In genomic region chr6:26184492-26184891, GRCh38 we compare ENCODE assay signal across 11 cellular contexts.
A peak's percentile ranks its signal among the peaks of the same experiment; 100 is the strongest.
DNase-seq lines count a peak whose midpoint lies in the region; ATAC-seq, FAIRE-seq and TF ChIP-seq lines count a peak whose summit lies in the region.
"Had no signal": no experiment of that assay in that cellular context is flagged by ENCODE, and none has a peak within 500 bp of the region (broad histone marks: within the 10 kb centered on the region; RNA-seq: fewer than 3 reads in every experiment).

No MANE protein-coding gene starts in this region.

- TF ChIP-seq RAD21 in A549 (conservative IDR thresholded peaks at IDR 0.05 in 1 of 2, IDR thresholded peaks at IDR 0.05 in 1 of 2): no peak

- CTCF ChIA-PET in A549 (lab: Yijun Ruan, JAX): interaction anchor here (0.9 to 1.1 kb wide), 2 partner anchors 10 to 17 kb away, joined by 3 read pairs; no protein-coding TSS in a partner anchor

- no peak overlapping the region for H3K4me3 Mint-ChIP-seq in chondrocyte (ENCODE audit: unreplicated experiment)
- H3K4me3 Mint-ChIP-seq in naive thymus-derived CD8-positive, alpha-beta T cell: peak overlapping the region; percentile 93 to 100 (median 98)

- H3K4me1 Mint-ChIP-seq in chondrocyte (ENCODE audit: low read depth): peaks cover 29% of the 10 kb centered on the region
- peaks cover 29 to 53% (median 50%) of the 10 kb centered on the region in 4 donors for H3K4me1 Mint-ChIP-seq in naive thymus-derived CD8-positive, alpha-beta T cell

- no peaks in the 10 kb centered on the region for H3K9me3 Mint-ChIP-seq in chondrocyte (ENCODE audit: low read depth)
- peaks cover 0 to 2% (median 0%) of the 10 kb centered on the region in 9 donors for H3K9me3 Mint-ChIP-seq in naive thymus-derived CD8-positive, alpha-beta T cell

- TF ChIP-seq CTCF in A549 (IDR thresholded peaks at IDR 0.05): no peak
- no peak for TF ChIP-seq CTCF in chondrocyte (IDR thresholded peaks at IDR 0.05)
- no peak for TF ChIP-seq CTCF in GM13976 (IDR thresholded peaks at IDR 0.05; ENCODE audit: borderline replicate concordance, control extremely low read depth, extremely low read depth, insufficient read depth, missing control alignments)

- WGBS in A549 (ENCODE audit: missing lambda C conversion rate): 75% methylated on average over 6 of the region's 6 CpGs

- peak overlapping the region; percentile 58 to 87 for H3K27ac ChIP-seq in A549
- H3K27ac ChIP-seq in HUES48 (ENCODE audit: low read depth, low read length): peak overlapping the region; percentile 96
- H3K27ac ChIP-seq: SJSA1 had no signal

- peaks cover 18% of the 10 kb centered on the region for H3K4me1 ChIP-seq in A549
- peaks cover 30% of the 10 kb centered on the region for H3K4me1 ChIP-seq in HUES48 (ENCODE audit: control insufficient read depth, insufficient read depth, low read length)

- peak overlapping the region; percentile 43; the same call in 2 of the 3 replicates for H3K4me3 ChIP-seq in A549
- H3K4me3 ChIP-seq in HUES48 (ENCODE audit: low read depth, low read length): peak overlapping the region; percentile 73
- H3K4me3 ChIP-seq: K562 had no signal

- no peaks in the 10 kb centered on the region for H3K9me3 ChIP-seq in A549
- H3K9me3 ChIP-seq in HUES48 (ENCODE audit: control insufficient read depth, insufficient read depth, low read length): no peaks in the 10 kb centered on the region
- H3K9me3 ChIP-seq: body of pancreas, SJSA1 had no signal

- peak overlapping the region; percentile 9 for H3K27ac Mint-ChIP-seq in chondrocyte (ENCODE audit: unreplicated experiment)
- H3K27ac Mint-ChIP-seq in naive thymus-derived CD8-positive, alpha-beta T cell: peak overlapping the region in 8 of 10 donors; percentile 70 to 98 (median 94)

- peak overlapping the region; percentile 77 for H3K4me2 ChIP-seq in A549

- POLR2A ChIA-PET in A549 (lab: Yijun Ruan, JAX): interaction anchor here (1.3 to 3.3 kb wide), 5 partner anchors 12 to 1709 kb away, joined by 4 to 32 read pairs (median 10); a partner anchor contains a TSS
- POLR2A ChIA-PET in naive thymus-derived CD8-positive, alpha-beta T cell (lab: Charles Lee): interaction anchor here (0.9 to 11.2 kb wide), 15 partner anchors 12 to 385 kb away, joined by 4 to 578 read pairs (median 29); a partner anchor contains a TSS

- in situ Hi-C loops in GM13976 (cut with MboI; ENCODE audit: low sequenced_read_pairs, unreplicated experiment): no loop called here

- peak overlapping the region; percentile 96 for H3K9ac ChIP-seq in HUES48 (ENCODE audit: low read depth, low read length)

- FAIRE-seq in A549 (lab: Jason Lieb, UNC): no peak
- FAIRE-seq: K562 had no signal

- TF ChIP-seq POLR2A in A549 (IDR thresholded peaks at IDR 0.05; ENCODE audit: low read length): no peak

- ATAC-seq in A549 (no peak), GM21381 (IDR thresholded peaks at IDR 0.05; ENCODE audit: unreplicated experiment) (no peak), GM21447 (IDR thresholded peaks at IDR 0.05; ENCODE audit: unreplicated experiment) (no peak)
- ATAC-seq in naive thymus-derived CD8-positive, alpha-beta T cell: no peak
- ATAC-seq: K562 had no signal

- H3K27me3 ChIP-seq in HUES48 (ENCODE audit: control insufficient read depth, insufficient read depth, low read length): no peaks in the 10 kb centered on the region
- H3K27me3 ChIP-seq: body of pancreas, SJSA1 had no signal

- TF ChIP-seq EP300 in A549 (IDR thresholded peaks at IDR 0.05): no peak

- H3K36me3 ChIP-seq in HUES48 (ENCODE audit: control insufficient read depth, insufficient read depth, low read length): no peaks in the 10 kb centered on the region
- H3K36me3 ChIP-seq: SJSA1 had no signal

- H3K27me3 Mint-ChIP-seq in chondrocyte (ENCODE audit: low read depth): no peaks in the 10 kb centered on the region
- peaks cover 0 to 2% (median 0%) of the 10 kb centered on the region in 5 donors for H3K27me3 Mint-ChIP-seq in naive thymus-derived CD8-positive, alpha-beta T cell

- H3K36me3 Mint-ChIP-seq in chondrocyte (ENCODE audit: low read depth): no peaks in the 10 kb centered on the region
- no peaks in the 10 kb centered on the region for H3K36me3 Mint-ChIP-seq in naive thymus-derived CD8-positive, alpha-beta T cell

- no peak for DNase-seq in A549 (ENCODE audit: low read depth in 1 of 2, low spot score in 1 of 2)
- no peak for DNase-seq in chondrocyte (ENCODE audit: low spot score)
- no peak for DNase-seq in naive thymus-derived CD8-positive, alpha-beta T cell
- no peak for DNase-seq in GM13976 (ENCODE audit: low spot score)
- DNase-seq in stimulated activated naive CD4-positive, alpha-beta T cell treated with Interleukin-2 at 50 U/mL for 16 hours (lab: John Stamatoyannopoulos, UW): no peak

TF ChIP-seq in A549, 52 proteins besides CTCF, POLR2A, EP300 and RAD21:
- no peak for TF ChIP-seq ATOH8 (CRISPR knock-in tag; IDR thresholded peaks at IDR 0.05; ENCODE audit: low read depth)
TF ChIP-seq in A549: peak in this region for 0.
